ENCODE assay signal across 1 cellular context in the genomic region with DNA sequence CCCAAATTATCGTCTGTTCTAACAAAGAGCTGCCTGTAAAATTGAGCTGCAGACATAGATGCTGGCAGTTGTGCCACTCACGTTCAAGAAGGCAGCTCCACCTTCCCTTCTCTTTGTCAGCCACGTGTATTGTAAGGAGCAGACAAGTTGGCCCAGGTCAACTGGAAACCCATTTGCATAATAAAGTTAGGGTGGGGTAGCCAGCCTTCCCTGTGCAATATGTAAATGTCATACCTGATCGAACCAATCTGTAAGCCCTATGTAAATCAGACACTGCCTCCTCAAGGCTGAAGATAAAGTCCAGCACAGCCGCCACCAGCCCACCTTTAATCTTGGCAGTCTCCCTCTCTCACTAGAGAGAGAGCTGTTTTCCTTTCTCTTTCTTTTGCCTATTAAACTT.
TF ChIP-seq lines count a peak whose summit lies in the region.

No MANE protein-coding gene starts in this region.

TF ChIP-seq in WTC11, 78 proteins besides CTCF, POLR2A, EP300 and RAD21 (continued from another document):
- TF ChIP-seq GABPB1 (CRISPR knock-in tag; IDR thresholded peaks at IDR 0.05) (no peak), RORB (CRISPR knock-in tag; IDR thresholded peaks at IDR 0.05) (no peak)
